ENCODE assay signal across 9 cellular contexts in the genomic region with DNA sequence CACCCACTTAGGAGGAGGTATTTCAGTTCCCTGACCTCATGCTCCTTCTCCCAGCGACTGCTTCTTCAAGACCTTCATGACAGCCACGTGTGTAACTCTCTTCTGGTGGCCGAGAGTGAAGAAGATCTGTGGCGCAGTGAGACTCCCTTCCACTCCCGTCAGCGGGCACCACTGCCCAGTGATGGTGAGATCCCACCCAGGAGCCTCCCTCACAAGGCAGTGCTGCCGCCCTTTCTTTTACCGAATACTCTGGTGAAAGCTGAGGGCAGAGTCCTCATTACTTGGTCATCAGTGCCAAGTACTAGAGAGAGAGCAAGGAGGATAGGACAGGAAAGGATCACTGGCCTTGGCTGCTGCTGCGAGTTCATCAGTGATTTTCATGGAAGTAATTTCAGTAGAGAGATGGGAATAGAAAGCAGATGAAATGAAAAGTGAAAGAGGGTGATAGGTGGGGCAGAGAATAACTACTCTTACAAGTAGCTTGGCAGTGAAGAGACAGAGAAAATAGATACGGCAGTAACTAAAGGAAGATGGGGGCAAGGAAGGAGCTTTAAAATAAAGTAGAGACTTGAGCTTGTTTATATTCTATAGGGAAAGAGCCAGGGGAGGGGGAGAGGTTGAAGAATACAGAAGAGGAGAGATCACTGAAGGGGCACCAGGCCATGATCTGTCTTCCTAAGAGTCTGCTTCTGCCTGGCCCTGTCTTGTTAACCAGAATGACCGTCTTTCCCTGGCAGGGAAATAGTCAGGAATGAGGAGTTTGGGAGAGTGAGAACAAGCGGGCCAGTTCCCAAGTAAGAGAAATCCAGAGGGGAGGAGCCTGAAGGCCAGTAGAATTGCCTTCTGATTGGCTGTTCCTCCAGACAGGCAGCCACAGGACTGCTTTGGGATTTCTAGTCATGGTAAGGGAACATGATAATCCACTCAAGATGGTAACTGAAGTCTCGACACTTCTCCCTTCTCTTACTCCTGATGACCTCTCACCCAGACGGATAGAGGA. TPM values are rescaled to one million over a fixed set of nuclear protein-coding genes. Genes with fewer than 3 reads are reported as not detected.
A peak's percentile ranks its signal among the peaks of the same experiment; 100 is the strongest.
DNase-seq lines count a peak whose midpoint lies in the region; ATAC-seq, FAIRE-seq and TF ChIP-seq lines count a peak whose summit lies in the region.
"Had no signal": no experiment of that assay in that cellular context is flagged by ENCODE, and none has a peak within 500 bp of the region (broad histone marks: within the 10 kb centered on the region; RNA-seq: fewer than 3 reads in every experiment).

No MANE protein-coding gene starts in this region.

- no peak for TF ChIP-seq RAD21 in K562 (CRISPR knock-in tag; conservative IDR thresholded peaks at IDR 0.05 in 1 of 2, IDR thresholded peaks at IDR 0.05 in 1 of 2)

- H3K9me3 ChIP-seq in K562 (replicated peaks; ENCODE audit: control insufficient read depth, insufficient read depth, low read depth, low read length) (no peaks in the 10 kb centered on the region), sigmoid colon (no peaks in the 10 kb centered on the region)

- 65% methylated on average over 14 of the region's 14 CpGs for WGBS in K562 (ENCODE audit: insufficient coverage, low coverage, missing lambda C conversion rate)
- 78 to 83% methylated on average over 14 of the region's 14 CpGs for WGBS in sigmoid colon, 2 donors

- POLR2A ChIA-PET in K562 (lab: Yijun Ruan, JAX) = interaction anchor here (0.6 to 0.7 kb wide), 3 partner anchors 15 to 65 kb away, joined by 3 read pairs; no protein-coding TSS in a partner anchor

- no peak overlapping the region for H2AFZ ChIP-seq in K562 (ENCODE audit: low read depth, low read length)

- DNase-seq in GM04504 (ENCODE audit: low read depth) (peak; percentile 50), K562 (ENCODE audit: extremely low read depth in 1 of 4, low spot score in 3 of 4) (peak in 1 of 4 experiments; percentile 29), iPS-NIHi11 (ENCODE audit: low spot score) (peak; percentile 62), sigmoid colon (peak; percentile 82), GM20000 (ENCODE audit: low spot score) (no peak)
- DNase-seq: activated T-cell treated with anti-CD3 and anti-CD28 coated beads, Interleukin-2, amount 50 U/mL, for 1 hour had no signal

- no peak for TF ChIP-seq POLR2A in K562 (conservative IDR thresholded peaks at IDR 0.05)
- no peak for TF ChIP-seq POLR2A in sigmoid colon (IDR thresholded peaks at IDR 0.05)

- H3K4me1 ChIP-seq in K562 (replicated peaks in 1 of 2; ENCODE audit: control insufficient read depth in 2 of 2, insufficient read depth in 2 of 2, low read length in 2 of 2) = no peaks in the 10 kb centered on the region
- H3K4me1 ChIP-seq in sigmoid colon = peaks cover 0 to 20% (median 14%) of the 10 kb centered on the region in 4 donors

- in situ Hi-C loops in K562 (cut with MboI) = no loop called here

- CTCF ChIA-PET in K562 (lab: Yijun Ruan, JAX; ENCODE audit: low intra/inter-chr PET ratio) = no interaction called here

- no peak for TF ChIP-seq EP300 in K562 (IDR thresholded peaks at IDR 0.05; ENCODE audit: low read length)
- TF ChIP-seq EP300 in sigmoid colon (IDR thresholded peaks at IDR 0.05) = no peak

- ATAC-seq in K562 (peak; percentile 35), GM21367 (IDR thresholded peaks at IDR 0.05; ENCODE audit: unreplicated experiment) (no peak), HG03439 (IDR thresholded peaks at IDR 0.05; ENCODE audit: unreplicated experiment) (no peak), GM18519 (IDR thresholded peaks at IDR 0.05; ENCODE audit: low FRiP score, unreplicated experiment) (no peak)

- no peak for TF ChIP-seq CTCF in K562 (IDR thresholded peaks at IDR 0.05 in 2 of 3, conservative IDR thresholded peaks at IDR 0.05 in 1 of 3; ENCODE audit: insufficient read depth in 2 of 3, low read depth in 1 of 3, low read length in 3 of 3)
- TF ChIP-seq CTCF in sigmoid colon (IDR thresholded peaks at IDR 0.05) = no peak
- TF ChIP-seq CTCF in GM20000 (IDR thresholded peaks at IDR 0.05; ENCODE audit: extremely low read depth, missing control alignments) = no peak

- intact Hi-C loops in K562 (cut with micrococcal nuclease) = no loop called here
- intact Hi-C loops in sigmoid colon (cut with DNase I) = no loop called here

- H3K36me3 ChIP-seq in K562 (ENCODE audit: control insufficient read depth, insufficient read depth, low read length) (peaks cover 52% of the 10 kb centered on the region; the same call in 2 of the 3 replicates), sigmoid colon (peaks cover 30 to 83% (median 54%) of the 10 kb centered on the region in 4 donors)

- H3K79me2 ChIP-seq in K562 (ENCODE audit: control insufficient read depth, insufficient read depth, low read length) = no peaks in the 10 kb centered on the region

- no peaks in the 10 kb centered on the region for H3K9me1 ChIP-seq in K562 (ENCODE audit: control insufficient read depth, insufficient read depth, low read length)

- no peak for FAIRE-seq in K562 (lab: Jason Lieb, UNC)

- no peak overlapping the region for H3K4me2 ChIP-seq in K562 (ENCODE audit: insufficient read depth, low read length)

- no peaks in the 10 kb centered on the region for H4K20me1 ChIP-seq in K562 (replicated peaks; ENCODE audit: control insufficient read depth, insufficient read depth, low read length)

- H3K9ac ChIP-seq in K562 (ENCODE audit: insufficient read depth in 1 of 2, low read depth in 2 of 2, low read length in 2 of 2) = no peak overlapping the region

- H3K4me3 ChIP-seq in K562 = no peak overlapping the region
- no peak overlapping the region for H3K4me3 ChIP-seq in sigmoid colon

- BruUV-seq in K562 (replicated peaks; lab: Mats Ljungman, UMichigan) = no TSS peak

- H3K27ac ChIP-seq in K562 (ENCODE audit: extremely low read depth, low read depth, low read length) (no peak overlapping the region), sigmoid colon (peak overlapping the region; percentile 60 to 76 (median 70))

- H3K27me3 ChIP-seq in K562 (ENCODE audit: control insufficient read depth in 2 of 2, insufficient read depth in 2 of 2, low read length in 2 of 2) (no peaks in the 10 kb centered on the region), sigmoid colon (no peaks in the 10 kb centered on the region)

RNA-seq across cellular contexts. Expression of a gene that starts 18.3 kb away (rescaled TPM):
- total RNA-seq in K562 (2011; cell fraction: chromatin; rRNA removed; ENCODE audit: low replicate concordance) = 2.6 and 4.9 TPM in 2 replicates
- total RNA-seq in K562 (2011; cell fraction: nucleolus; rRNA removed) = 1.4 and 2.0 TPM in 2 replicates
- 2.6 and 3.3 TPM in 2 replicates for total RNA-seq in K562 (2011; cell fraction: nucleoplasm; rRNA removed)
- total RNA-seq in K562 (2014; rRNA removed) (3.2 and 3.6 TPM in 2 replicates), K562 (2014; rRNA removed; fragmentation: Illumina TruSeq; extraction: Trizol) (0.38 and 0.69 TPM in 2 replicates), K562 (2015; rRNA removed; fragmentation: Illumina TruSeq; extraction: Trizol) (1.7 and 1.8 TPM in 2 replicates), K562 (2021) (2.2 and 3.2 TPM in 2 replicates), sigmoid colon (100 to 1,000 TPM in 1 of 4 donors, 10 to 100 TPM in 3; 65.8 to 104 (median 78.7) TPM)
- polyA plus RNA-seq in K562 (2011; rRNA removed) (1.1 and 1.2 TPM in 2 replicates), K562 (2014; fragmentation: Illumina TruSeq; extraction: Trizol) (0.35 and 1.1 TPM in 2 replicates), K562 (2014; fragmentation: Nextera tagmentation; extraction: Ambion mirVana) (under 1 TPM in 1 of 2 experiments, not detected in 1; 0.04 TPM), K562 (2014; rRNA removed) (2.3 and 4.1 TPM in 2 replicates), sigmoid colon (10 to 100 TPM; 40.4 to 72.8 (median 55.9) TPM)
- polyA plus RNA-seq in K562 (2011; cell fraction: cytosol; rRNA removed) = 1.3 and 1.5 TPM in 2 replicates
- polyA plus RNA-seq in K562 (2011; cell fraction: nucleus; rRNA removed) = 6.8 and 7.2 TPM in 2 replicates
- polyA plus RNA-seq in K562 (2012) = 10.1 and 18.1 TPM in 2 replicates
- 0.32 and 0.84 TPM in 2 replicates for polyA minus RNA-seq in K562 (2011; rRNA and poly(A)+ RNA removed)
- polyA minus RNA-seq in K562 (2011; cell fraction: cytosol; rRNA and poly(A)+ RNA removed) = not detected in 2 replicates
- polyA minus RNA-seq in K562 (2011; cell fraction: nucleus; rRNA and poly(A)+ RNA removed) = 1.4 and 1.8 TPM in 2 replicates

RNA-seq across cellular contexts. Expression of a gene that starts 45.7 kb away (rescaled TPM):
- total RNA-seq in K562 (2011; cell fraction: chromatin; rRNA removed; ENCODE audit: low replicate concordance) = 328 and 537 TPM in 2 replicates
- total RNA-seq in K562 (2011; cell fraction: nucleolus; rRNA removed) = 162 and 172 TPM in 2 replicates
- total RNA-seq in K562 (2011; cell fraction: nucleoplasm; rRNA removed) = 193 and 226 TPM in 2 replicates
- total RNA-seq in K562 (2014; rRNA removed) (9.2 and 11.5 TPM in 2 replicates), K562 (2014; rRNA removed; fragmentation: Illumina TruSeq; extraction: Trizol) (12.8 and 14.5 TPM in 2 replicates), K562 (2015; rRNA removed; fragmentation: Illumina TruSeq; extraction: Trizol) (14.4 and 15.8 TPM in 2 replicates), K562 (2021) (27.0 and 31.0 TPM in 2 replicates), sigmoid colon (10 to 100 TPM; 19.1 to 47.4 (median 25.2) TPM)
- polyA plus RNA-seq in K562 (2011; rRNA removed) (9.1 and 14.4 TPM in 2 replicates), K562 (2014; fragmentation: Illumina TruSeq; extraction: Trizol) (14.7 and 15.1 TPM in 2 replicates), K562 (2014; fragmentation: Nextera tagmentation; extraction: Ambion mirVana) (1 to 10 TPM in 1 of 2 experiments, under 1 TPM in 1; 0.88 to 1.3 TPM), K562 (2014; rRNA removed) (16.7 and 18.4 TPM in 2 replicates), sigmoid colon (10 to 100 TPM in 1 of 3 donors, 1 to 10 TPM in 2; 4.6 to 39.2 (median 4.8) TPM)
- polyA plus RNA-seq in K562 (2011; cell fraction: cytosol; rRNA removed) = 5.5 and 7.0 TPM in 2 replicates
- 89.3 and 112 TPM in 2 replicates for polyA plus RNA-seq in K562 (2011; cell fraction: nucleus; rRNA removed)
- 12.1 and 24.7 TPM in 2 replicates for polyA plus RNA-seq in K562 (2012)
- 54.3 and 67.1 TPM in 2 replicates for polyA minus RNA-seq in K562 (2011; rRNA and poly(A)+ RNA removed)
- 8.7 and 15.7 TPM in 2 replicates for polyA minus RNA-seq in K562 (2011; cell fraction: cytosol; rRNA and poly(A)+ RNA removed)
- 52.0 and 88.4 TPM in 2 replicates for polyA minus RNA-seq in K562 (2011; cell fraction: nucleus; rRNA and poly(A)+ RNA removed)

RNA-seq across cellular contexts. Expression of a gene that starts 45.8 kb away (rescaled TPM):
- total RNA-seq in K562 (2011; cell fraction: chromatin; rRNA removed; ENCODE audit: low replicate concordance) = 84.8 and 86.1 TPM in 2 replicates
- total RNA-seq in K562 (2011; cell fraction: nucleolus; rRNA removed) = 36.7 and 38.5 TPM in 2 replicates
- 68.3 and 88.3 TPM in 2 replicates for total RNA-seq in K562 (2011; cell fraction: nucleoplasm; rRNA removed)
- total RNA-seq in K562 (2014; rRNA removed) (51.5 and 51.7 TPM in 2 replicates), K562 (2014; rRNA removed; fragmentation: Illumina TruSeq; extraction: Trizol) (52.7 and 56.4 TPM in 2 replicates), K562 (2015; rRNA removed; fragmentation: Illumina TruSeq; extraction: Trizol) (51.7 and 52.1 TPM in 2 replicates), K562 (2021) (57.7 and 60.7 TPM in 2 replicates), sigmoid colon (10 to 100 TPM; 25.3 to 33.4 (median 29.6) TPM)
- polyA plus RNA-seq in K562 (2011; rRNA removed) (23.0 and 30.9 TPM in 2 replicates), K562 (2014; fragmentation: Illumina TruSeq; extraction: Trizol) (55.3 and 60.3 TPM in 2 replicates), K562 (2014; fragmentation: Nextera tagmentation; extraction: Ambion mirVana) (100 to 1,000 TPM; 104 to 120 TPM), K562 (2014; rRNA removed) (32.3 and 37.6 TPM in 2 replicates), sigmoid colon (10 to 100 TPM; 34.2 to 43.9 (median 36.6) TPM)
- polyA plus RNA-seq in K562 (2011; cell fraction: cytosol; rRNA removed) = 19.9 and 32.8 TPM in 2 replicates
- 44.6 and 77.2 TPM in 2 replicates for polyA plus RNA-seq in K562 (2011; cell fraction: nucleus; rRNA removed)
- polyA plus RNA-seq in K562 (2012) = 57.3 and 73.4 TPM in 2 replicates
- polyA minus RNA-seq in K562 (2011; rRNA and poly(A)+ RNA removed) = 25.5 and 32.5 TPM in 2 replicates
- 13.7 and 19.7 TPM in 2 replicates for polyA minus RNA-seq in K562 (2011; cell fraction: cytosol; rRNA and poly(A)+ RNA removed)
- 20.7 and 50.4 TPM in 2 replicates for polyA minus RNA-seq in K562 (2011; cell fraction: nucleus; rRNA and poly(A)+ RNA removed)

Comparison
In these comparisons a context has a peak if more than half of its experiments do, and no peak if none do; other contexts are left out.
1. RNA of a gene that starts 18.3 kb away (total RNA-seq): 65.8 to 104 TPM in sigmoid colon; 0.38 to 4.9 TPM in K562; every median in the first group is over 10 times any median in the second.